Comparison of ENCODE assay signal across 8 cellular contexts in genomic region chr2:197453914-197454398, GRCh38. TPM values are rescaled to one million over a fixed set of nuclear protein-coding genes. Genes with fewer than 3 reads are reported as not detected.
DNase-seq lines count a peak whose midpoint lies in the region; ATAC-seq, FAIRE-seq and TF ChIP-seq lines count a peak whose summit lies in the region.

No MANE protein-coding gene starts in this region.

- H3K79me1 ChIP-seq in mesenchymal stem cell (replicated peaks; ENCODE audit: low read length, poor library complexity, severe bottlenecking) = peaks cover 2% of the 10 kb centered on the region

- peak overlapping the region; percentile 97 for H3K27ac ChIP-seq in A549
- peak overlapping the region; percentile 79 for H3K27ac ChIP-seq in OCI-LY1 (ENCODE audit: low read depth, low read length, poor library complexity, severe bottlenecking)
- peak overlapping the region; percentile 100 for H3K27ac ChIP-seq in mesenchymal stem cell (ENCODE audit: low read length, poor library complexity, severe bottlenecking)
- peak overlapping the region; percentile 98 to 99 for H3K27ac ChIP-seq in uterus

- H3K27ac Mint-ChIP-seq in dendritic cell treated with granulocyte-macrophage colony-stimulating factor and Interleukin-4, amounts not matched to agents 40 ng/mL and 50 ng/mL, for 4 days = peak overlapping the region; percentile 96

- H3K4ac ChIP-seq in mesenchymal stem cell (ENCODE audit: low read depth in 1 of 2, low read length in 2 of 2) = peak overlapping the region; percentile 81 to 93

- no peaks in the 10 kb centered on the region for H3K9me3 Mint-ChIP-seq in dendritic cell treated with granulocyte-macrophage colony-stimulating factor and Interleukin-4, amounts not matched to agents 40 ng/mL and 50 ng/mL, for 4 days

- TF ChIP-seq CTCF in A549 (IDR thresholded peaks at IDR 0.05) (no peak), OCI-LY1 (IDR thresholded peaks at IDR 0.05; ENCODE audit: low read length) (no peak), uterus (IDR thresholded peaks at IDR 0.05) (no peak)

- peak overlapping the region; percentile 99 for H2BK5ac ChIP-seq in mesenchymal stem cell (ENCODE audit: low read depth, low read length, poor library complexity, severe bottlenecking)

- no peaks in the 10 kb centered on the region for H3K9me2 ChIP-seq in OCI-LY1 (ENCODE audit: low read depth, low read length)

- H3K79me2 ChIP-seq in OCI-LY1 (ENCODE audit: insufficient read depth, low read length) = peaks cover 44% of the 10 kb centered on the region

- no peaks in the 10 kb centered on the region for H3K27me3 Mint-ChIP-seq in dendritic cell treated with granulocyte-macrophage colony-stimulating factor and Interleukin-4, amounts not matched to agents 40 ng/mL and 50 ng/mL, for 4 days

- H3K4me3 ChIP-seq in A549 = peak overlapping the region; percentile 83
- H3K4me3 ChIP-seq in OCI-LY1 (ENCODE audit: low read depth, low read length, poor library complexity, severe bottlenecking) = peak overlapping the region; percentile 82
- H3K4me3 ChIP-seq in mesenchymal stem cell (ENCODE audit: insufficient read depth in 1 of 2, low read depth in 1 of 2, low read length in 2 of 2) = peak overlapping the region; percentile 84 to 94
- peak overlapping the region; percentile 89 to 96 for H3K4me3 ChIP-seq in uterus

- intact Hi-C loops in dendritic cell treated with granulocyte-macrophage colony-stimulating factor and Interleukin-4, amounts not matched to agents 40 ng/mL and 50 ng/mL, for 4 days (cut with micrococcal nuclease) = loop anchor here (1.0 to 10.0 kb wide), 3 partner anchors 19 to 251 kb away; partner anchors contain the start of genes HSPE1, MARS2 and SF3B1
- intact Hi-C loops in uterus (cut with DNase I; ENCODE audit: low total_unique reads) = no loop called here

- 0 out of 2 replicates have a peak, but pooled peaks cover 3% of the 10 kb centered on the region for H3K36me3 ChIP-seq in OCI-LY1 (ENCODE audit: insufficient read depth, low read length)
- peaks cover under 1 to 5% of the 10 kb centered on the region in 2 experiments for H3K36me3 ChIP-seq in mesenchymal stem cell (ENCODE audit: control insufficient read depth in 1 of 2, insufficient read depth in 2 of 2, low read depth in 1 of 2, low read length in 2 of 2)
- no peaks in the 10 kb centered on the region for H3K36me3 ChIP-seq in uterus

- H2BK15ac ChIP-seq in mesenchymal stem cell (ENCODE audit: low read depth, poor library complexity, severe bottlenecking) = no peak overlapping the region

- no peaks in the 10 kb centered on the region for H4K20me1 ChIP-seq in OCI-LY1 (ENCODE audit: insufficient read depth, low read length)

- H3K4me2 ChIP-seq in A549 (peak overlapping the region; percentile 83), OCI-LY1 (ENCODE audit: low read length) (peak overlapping the region; percentile 69), mesenchymal stem cell (ENCODE audit: low read length, poor library complexity, severe bottlenecking) (peak overlapping the region; percentile 62)

- H3K14ac ChIP-seq in mesenchymal stem cell (ENCODE audit: low read length in 2 of 2) = no peak overlapping the region

- FAIRE-seq in A549 (lab: Jason Lieb, UNC) = no peak

- no peak for TF ChIP-seq EP300 in A549 (IDR thresholded peaks at IDR 0.05)

- H2BK12ac ChIP-seq in mesenchymal stem cell (ENCODE audit: low read length in 2 of 2) = no peak overlapping the region

- no peak overlapping the region for H3K23ac ChIP-seq in mesenchymal stem cell (ENCODE audit: low read length in 2 of 2)

- peaks cover 43% of the 10 kb centered on the region for H3K4me1 Mint-ChIP-seq in dendritic cell treated with granulocyte-macrophage colony-stimulating factor and Interleukin-4, amounts not matched to agents 40 ng/mL and 50 ng/mL, for 4 days (ENCODE audit: low read depth)

- H3K27me3 ChIP-seq in OCI-LY1 (ENCODE audit: insufficient read depth, low read length) (no peaks in the 10 kb centered on the region), mesenchymal stem cell (ENCODE audit: control insufficient read depth in 1 of 2, insufficient read depth in 1 of 2, low read length in 2 of 2) (no peaks in the 10 kb centered on the region), uterus (no peaks in the 10 kb centered on the region)

- H3K4me1 ChIP-seq in A549 = peaks cover 22% of the 10 kb centered on the region; the same call in 2 of the 3 replicates
- peaks cover 18% of the 10 kb centered on the region for H3K4me1 ChIP-seq in OCI-LY1 (ENCODE audit: insufficient read depth, low read length, severe bottlenecking)
- H3K4me1 ChIP-seq in mesenchymal stem cell (ENCODE audit: control insufficient read depth, insufficient read depth, low read depth, low read length) = peaks cover 5% of the 10 kb centered on the region
- peaks cover 0 to 11% of the 10 kb centered on the region in 2 donors for H3K4me1 ChIP-seq in uterus

- H3K36me3 Mint-ChIP-seq in dendritic cell treated with granulocyte-macrophage colony-stimulating factor and Interleukin-4, amounts not matched to agents 40 ng/mL and 50 ng/mL, for 4 days (ENCODE audit: low read depth) = peaks cover 28% of the 10 kb centered on the region

- peak overlapping the region; percentile 98 for H4K8ac ChIP-seq in mesenchymal stem cell (ENCODE audit: low read length)

- CTCF ChIA-PET in A549 (lab: Yijun Ruan, JAX) = interaction anchor here (1.2 kb wide), 2 partner anchors 11 to 46 kb away, joined by 3 to 5 read pairs; partner anchors contain the start of gene HSPD1

- ATAC-seq in A549 (peak; percentile 69 to 70), GM18505 (IDR thresholded peaks at IDR 0.05; ENCODE audit: unreplicated experiment) (peak; percentile 24), HG02938 (IDR thresholded peaks at IDR 0.05; ENCODE audit: unreplicated experiment) (peak; percentile 29)

- H3K9me3 ChIP-seq in A549 = no peaks in the 10 kb centered on the region
- no peaks in the 10 kb centered on the region for H3K9me3 ChIP-seq in OCI-LY1 (ENCODE audit: low read length)
- no peaks in the 10 kb centered on the region for H3K9me3 ChIP-seq in mesenchymal stem cell (ENCODE audit: control insufficient read depth, low read length)
- H3K9me3 ChIP-seq in uterus = no peaks in the 10 kb centered on the region

- peak overlapping the region in 1 of 2 experiments; percentile 99 for H3K18ac ChIP-seq in mesenchymal stem cell (ENCODE audit: low read depth in 1 of 2, low read length in 2 of 2)

- H3K9ac ChIP-seq in OCI-LY1 (ENCODE audit: low read length) (peak overlapping the region; percentile 84), mesenchymal stem cell (ENCODE audit: low read length) (peak overlapping the region; percentile 99)

- no peak for TF ChIP-seq RAD21 in A549 (conservative IDR thresholded peaks at IDR 0.05 in 1 of 2, IDR thresholded peaks at IDR 0.05 in 1 of 2)

- H2AFZ ChIP-seq in OCI-LY1 (ENCODE audit: low read length) = no peak overlapping the region
- no peak overlapping the region for H2AFZ ChIP-seq in mesenchymal stem cell (ENCODE audit: low read depth, low read length)

- peak overlapping the region; percentile 71 for H2BK120ac ChIP-seq in mesenchymal stem cell (ENCODE audit: low read depth, low read length)

- WGBS in A549 (ENCODE audit: missing lambda C conversion rate) = under 1% methylated on average over 11 of the region's 11 CpGs
- 0% methylated on average over 7 of the region's 11 CpGs for WGBS in mesenchymal stem cell

- POLR2A ChIA-PET in A549 (lab: Yijun Ruan, JAX) = interaction anchor here (1.3 to 3.4 kb wide), 3 partner anchors 18 to 45 kb away, joined by 3 to 50 read pairs (median 33); partner anchors contain the start of genes HSPD1, HSPE1 and SF3B1

- no peak; the same call in 1 of the 2 replicates for TF ChIP-seq POLR2A in A549 (IDR thresholded peaks at IDR 0.05; ENCODE audit: low read length)
- TF ChIP-seq POLR2A in GM18505 (IDR thresholded peaks at IDR 0.05; ENCODE audit: borderline replicate concordance, extremely low read depth, insufficient read depth, insufficient read length) = no peak
- peak in 1 of 2 donors; percentile 61 for TF ChIP-seq POLR2A in uterus (IDR thresholded peaks at IDR 0.05)

- peak in 1 of 2 experiments; percentile 53 for DNase-seq in A549 (ENCODE audit: low read depth in 1 of 2, low spot score in 1 of 2)
- DNase-seq in mesenchymal stem cell = no peak
- peak in 1 of 2 donors; percentile 77 for DNase-seq in uterus
- no peak for DNase-seq in HCEC 1CT

- H4K91ac ChIP-seq in mesenchymal stem cell (ENCODE audit: low read length) = no peak overlapping the region

- no peaks in the 10 kb centered on the region for H3F3A ChIP-seq in OCI-LY1 (ENCODE audit: insufficient read depth, low read length)

- H3K4me3 Mint-ChIP-seq in dendritic cell treated with granulocyte-macrophage colony-stimulating factor and Interleukin-4, amounts not matched to agents 40 ng/mL and 50 ng/mL, for 4 days = peak overlapping the region; percentile 96

- H2AK5ac ChIP-seq in mesenchymal stem cell (ENCODE audit: low read length, severe bottlenecking) = no peak overlapping the region

RNA-seq across cellular contexts. Expression of gene COQ10B, which starts 0.6 kb away (rescaled TPM):
- polyA plus RNA-seq in A549 (2011; rRNA removed) (6.1 and 11.2 TPM in 2 replicates), A549 (2017; fragmentation: RNase III; extraction: RNeasy Plus Mini Kit Qiagen cat#74134 plus additional on column Dnase treatment) (22.9 to 25.1 TPM (median 24.3 TPM) in 3 replicates)
- polyA plus RNA-seq in A549 (2012; cell fraction: cytosol; rRNA removed) = 2.1 and 2.8 TPM in 2 replicates
- 0.76 and 1.9 TPM in 2 replicates for polyA plus RNA-seq in A549 (2012; cell fraction: nucleus; rRNA removed)
- 6.6 and 10.3 TPM in 2 replicates for polyA minus RNA-seq in A549 (2011; rRNA and poly(A)+ RNA removed)
- 34.8 TPM for polyA plus RNA-seq in mesenchymal stem cell (2013, experiment 1 of 2)
- polyA plus RNA-seq in mesenchymal stem cell (2013, experiment 2 of 2) = 36.7 TPM
- 10 to 100 TPM; 23.8 to 34.1 (median 28.5) TPM for total RNA-seq in uterus

RNA-seq across cellular contexts. Expression of gene SF3B1, which starts 19.1 kb away (rescaled TPM):
- polyA plus RNA-seq in A549 (2011; rRNA removed) (400 and 436 TPM in 2 replicates), A549 (2017; fragmentation: RNase III; extraction: RNeasy Plus Mini Kit Qiagen cat#74134 plus additional on column Dnase treatment) (165 to 167 TPM (median 166 TPM) in 3 replicates)
- polyA plus RNA-seq in A549 (2012; cell fraction: cytosol; rRNA removed) = 63.0 and 72.3 TPM in 2 replicates
- 97.8 and 228 TPM in 2 replicates for polyA plus RNA-seq in A549 (2012; cell fraction: nucleus; rRNA removed)
- 144 and 230 TPM in 2 replicates for polyA minus RNA-seq in A549 (2011; rRNA and poly(A)+ RNA removed)
- polyA plus RNA-seq in mesenchymal stem cell (2013, experiment 1 of 2) = 143 TPM
- polyA plus RNA-seq in mesenchymal stem cell (2013, experiment 2 of 2) = 149 TPM
- 1,000 to 10,000 TPM in 1 of 4 donors, 100 to 1,000 TPM in 3; 356 to 1,013 (median 641) TPM for total RNA-seq in uterus

RNA-seq across cellular contexts. Expression of gene HSPD1, which starts 45.7 kb away (rescaled TPM):
- polyA plus RNA-seq in A549 (2011; rRNA removed) = 767 and 790 TPM in 2 replicates
- polyA plus RNA-seq in A549 (2012; cell fraction: cytosol; rRNA removed) = 369 and 389 TPM in 2 replicates
- 233 and 254 TPM in 2 replicates for polyA plus RNA-seq in A549 (2012; cell fraction: nucleus; rRNA removed)
- polyA plus RNA-seq in A549 (2017; fragmentation: RNase III; extraction: RNeasy Plus Mini Kit Qiagen cat#74134 plus additional on column Dnase treatment) = 833 to 1,004 TPM (median 882 TPM) in 3 replicates
- polyA minus RNA-seq in A549 (2011; rRNA and poly(A)+ RNA removed) = 315 and 357 TPM in 2 replicates
- 141 TPM for polyA plus RNA-seq in mesenchymal stem cell (2013, experiment 1 of 2)
- 144 TPM for polyA plus RNA-seq in mesenchymal stem cell (2013, experiment 2 of 2)
- 100 to 1,000 TPM in 3 of 4 donors, 10 to 100 TPM in 1; 76.8 to 258 (median 161) TPM for total RNA-seq in uterus

RNA-seq across cellular contexts. Expression of gene HSPE1, which starts 46.2 kb away (rescaled TPM):
- polyA plus RNA-seq in A549 (2011; rRNA removed) (286 and 468 TPM in 2 replicates), A549 (2017; fragmentation: RNase III; extraction: RNeasy Plus Mini Kit Qiagen cat#74134 plus additional on column Dnase treatment) (1,189 to 1,457 TPM (median 1,198 TPM) in 3 replicates)
- 301 and 505 TPM in 2 replicates for polyA plus RNA-seq in A549 (2012; cell fraction: cytosol; rRNA removed)
- 52.2 and 83.9 TPM in 2 replicates for polyA plus RNA-seq in A549 (2012; cell fraction: nucleus; rRNA removed)
- polyA minus RNA-seq in A549 (2011; rRNA and poly(A)+ RNA removed) = 27.4 and 28.4 TPM in 2 replicates
- polyA plus RNA-seq in mesenchymal stem cell (2013, experiment 1 of 2) = 222 TPM
- polyA plus RNA-seq in mesenchymal stem cell (2013, experiment 2 of 2) = 222 TPM
- 10 to 100 TPM; 22.3 to 55.0 (median 39.4) TPM for total RNA-seq in uterus
